Comparison of ENCODE assay signal across 8 cellular contexts in genomic region chrX:78105944-78106650, GRCh38. TPM values are rescaled to one million over a fixed set of nuclear protein-coding genes. Genes with fewer than 3 reads are reported as not detected.
DNase-seq lines count a peak whose midpoint lies in the region; ATAC-seq and FAIRE-seq lines count a peak whose summit lies in the region.

No MANE protein-coding gene starts in this region.

- H3K9ac ChIP-seq in endocrine pancreas (ENCODE audit: control insufficient read depth, insufficient read depth, low read length) = no peak overlapping the region

- CTCF ChIA-PET in T-cell (lab: Charles Lee) = interaction anchor here in 1 of 2 donors (1.0 to 1.2 kb wide), 2 partner anchors 207 to 1307 kb away, joined by 3 read pairs; partner anchors contain the start of gene COX7B

- peaks cover 12% of the 10 kb centered on the region for H3K36me3 Mint-ChIP-seq in T-cell

- H3K36me3 ChIP-seq in endocrine pancreas (ENCODE audit: control insufficient read depth, insufficient read depth, low read length) = no peaks in the 10 kb centered on the region

- peak overlapping the region; percentile 81 to 94 (median 87) for H3K4me3 Mint-ChIP-seq in T-cell

- H3K4me3 ChIP-seq in endocrine pancreas (ENCODE audit: control insufficient read depth, insufficient read depth, low read length) (peak overlapping the region; percentile 87), skeletal muscle cell (ENCODE audit: low read depth, low read length) (peak overlapping the region; percentile 88)

- H3K9me3 Mint-ChIP-seq in T-cell = no peaks in the 10 kb centered on the region

- H3K27me3 ChIP-seq in endocrine pancreas (ENCODE audit: control insufficient read depth, insufficient read depth, low read length) = no peaks in the 10 kb centered on the region

- POLR2A ChIA-PET in T-cell (lab: Charles Lee) = interaction anchor here (0.5 to 2.5 kb wide), 6 partner anchors 9 to 207 kb away, joined by 3 to 11 read pairs (median 3); partner anchors contain the start of gene COX7B (in 1 of the 2)

- peaks cover 52 to 63% (median 58%) of the 10 kb centered on the region in 3 donors for H3K4me1 Mint-ChIP-seq in T-cell

- peak; percentile 71 for FAIRE-seq in GM19239 (lab: Jason Lieb, UNC)

- H3K4me1 ChIP-seq in endocrine pancreas (ENCODE audit: control insufficient read depth, insufficient read depth, low read length) = peaks cover 10% of the 10 kb centered on the region

- peaks cover 0 to 5% of the 10 kb centered on the region in 2 donors for H3K27me3 Mint-ChIP-seq in T-cell

- ATAC-seq in T-cell (replicated peaks in 1 of 4) (no peak), GM21723 (IDR thresholded peaks at IDR 0.05; ENCODE audit: unreplicated experiment) (no peak), GM21367 (IDR thresholded peaks at IDR 0.05; ENCODE audit: unreplicated experiment) (no peak)

- H3K9me3 ChIP-seq in endocrine pancreas (ENCODE audit: control insufficient read depth, low read length) = no peaks in the 10 kb centered on the region

- peak overlapping the region; percentile 82 to 91 for H3K27ac Mint-ChIP-seq in T-cell

- DNase-seq in GM19239 (ENCODE audit: insufficient read length, low spot score) = no peak
- peak in 17 of 34 experiments; percentile 4 to 34 (median 18) for DNase-seq in T-cell
- DNase-seq in skeletal muscle cell (ENCODE audit: low read depth) = no peak
- no peak for DNase-seq in NOMO-1 treated with DMSO at 0.1 percent for 48 hours (lab: John Stamatoyannopoulos, UW; ENCODE audit: unreplicated experiment)
- no peak for DNase-seq in activated CD4-positive, CD25-positive, alpha-beta regulatory T cell treated with anti-CD3 and anti-CD28 coated beads, Interleukin-2, amount 50 U/mL, for 72 hours

RNA-seq across cellular contexts. Expression of gene PGK1, which starts 2.0 kb away (rescaled TPM):
- 100 to 1,000 TPM; 199 to 264 (median 203) TPM for total RNA-seq in T-cell

RNA-seq across cellular contexts. Expression of gene TAF9B, which starts 33.4 kb away (rescaled TPM):
- total RNA-seq in T-cell = 10 to 100 TPM in 4 of 5 donors, 1 to 10 TPM in 1; 8.3 to 18.4 (median 17.5) TPM
